ENCODE assay signal across 25 cellular contexts in the genomic region with DNA sequence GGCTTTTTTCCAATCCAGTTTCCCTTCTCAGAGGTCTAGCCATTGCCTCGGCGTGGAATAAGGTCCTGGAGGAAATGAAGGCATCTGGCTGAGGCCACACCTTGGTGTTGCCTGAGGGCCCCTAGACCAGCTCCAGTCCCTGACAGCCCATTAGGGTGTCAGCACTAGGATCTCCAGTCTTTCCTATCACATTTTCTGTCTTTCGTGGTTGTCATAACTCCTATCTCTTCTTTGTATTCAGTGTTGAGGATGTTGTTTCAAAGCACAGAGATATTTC.
DNase-seq lines count a peak whose midpoint lies in the region; FAIRE-seq and TF ChIP-seq lines count a peak whose summit lies in the region.
"Had no signal": no experiment of that assay in that cellular context is flagged by ENCODE, and none has a peak within 500 bp of the region (broad histone marks: within the 10 kb centered on the region; RNA-seq: fewer than 3 reads in every experiment).

No MANE protein-coding gene starts in this region.

- H3K4me2 ChIP-seq in SU-DHL-6 (ENCODE audit: low read depth, low read length, poor library complexity, severe bottlenecking) (no peak overlapping the region), keratinocyte (ENCODE audit: control insufficient read depth, extremely low read depth, insufficient read depth, low read depth, low read length) (no peak overlapping the region)

- H2AFZ ChIP-seq in SU-DHL-6 (ENCODE audit: low read depth, low read length, severe bottlenecking): peak overlapping the region; percentile 84
- peak overlapping the region; percentile 37 for H2AFZ ChIP-seq in keratinocyte (ENCODE audit: control insufficient read depth, low read length)

- dilution Hi-C loops in keratinocyte (cut with MboI; ENCODE audit: extremely low pct_ligation_motif_present, low sequenced_read_pairs): no loop called here

- H3K4me3 ChIP-seq in BE2C (ENCODE audit: low read depth, low read length) (peak overlapping the region; percentile 62), SU-DHL-6 (ENCODE audit: insufficient read depth, low read length, poor library complexity, severe bottlenecking) (no peak overlapping the region), keratinocyte (ENCODE audit: control insufficient read depth in 2 of 3, extremely low read depth in 1 of 3, insufficient read depth in 2 of 3, low read depth in 1 of 3, low read length in 3 of 3) (no peak overlapping the region)
- H3K4me3 ChIP-seq: coronary artery, pancreas, SJSA1, upper lobe of left lung had no signal

- no peak for FAIRE-seq in keratinocyte (lab: Jason Lieb, UNC)
- FAIRE-seq: astrocyte, pancreas had no signal

- no peaks in the 10 kb centered on the region for H3K27me3 ChIP-seq in BE2C
- no peaks in the 10 kb centered on the region for H3K27me3 ChIP-seq in SU-DHL-6 (ENCODE audit: low read length)
- no peaks in the 10 kb centered on the region for H3K27me3 ChIP-seq in keratinocyte (ENCODE audit: control insufficient read depth, extremely low read depth, insufficient read depth, low read length)
- H3K27me3 ChIP-seq: pancreas, SJSA1, upper lobe of left lung had no signal

- H3K79me2 ChIP-seq in SU-DHL-6 (ENCODE audit: insufficient read depth, low read length) (no peaks in the 10 kb centered on the region), keratinocyte (ENCODE audit: control insufficient read depth, insufficient read depth, low read length) (no peaks in the 10 kb centered on the region)

- H3K27ac ChIP-seq in SU-DHL-6 (ENCODE audit: low read depth, low read length): no peak overlapping the region
- no peak overlapping the region for H3K27ac ChIP-seq in keratinocyte (ENCODE audit: control insufficient read depth, insufficient read depth, low read length)
- H3K27ac ChIP-seq: coronary artery, pancreas, SJSA1, upper lobe of left lung had no signal

- no peaks in the 10 kb centered on the region for H4K20me1 ChIP-seq in SU-DHL-6 (ENCODE audit: low read depth, low read length)
- no peaks in the 10 kb centered on the region for H4K20me1 ChIP-seq in keratinocyte (ENCODE audit: control insufficient read depth, extremely low read depth, insufficient read depth, low read length)

- no peaks in the 10 kb centered on the region for H3K9me1 ChIP-seq in keratinocyte (ENCODE audit: control insufficient read depth, extremely low read depth, insufficient read depth, low read length)

- H3K4me1 ChIP-seq in BE2C (no peaks in the 10 kb centered on the region), keratinocyte (ENCODE audit: control insufficient read depth, extremely low read depth, insufficient read depth, low read length) (no peaks in the 10 kb centered on the region)
- H3K4me1 ChIP-seq: pancreas, SJSA1, upper lobe of left lung had no signal

- H3F3A ChIP-seq in SU-DHL-6 (ENCODE audit: insufficient read depth): no peaks in the 10 kb centered on the region

- H3K4me1 Mint-ChIP-seq in HFFc6 (ENCODE audit: low read depth): peaks cover 43% of the 10 kb centered on the region
- H3K4me1 Mint-ChIP-seq: memory B cell; nephron progenitor cell; stimulated activated naive B cell treated with anti-CD40 and anti-IgM and Interleukin-4, amounts not matched to agents 10 μg/mL and 1 μg/mL and 100 μg/mL, for 72 hours had no signal

- no peaks in the 10 kb centered on the region for H3K9me2 ChIP-seq in SU-DHL-6 (replicated peaks; ENCODE audit: insufficient read depth, low read length)

- in situ Hi-C loops in ACHN (cut with HindIII; ENCODE audit: low pct_ligation_motif_present, low pct_unique_long_range_greater_than_20kb, low sequenced_read_pairs): no loop called here

- H3K27me3 Mint-ChIP-seq in HFFc6 (ENCODE audit: insufficient read depth): no peaks in the 10 kb centered on the region
- H3K27me3 Mint-ChIP-seq: CD4-positive, alpha-beta T cell; memory B cell; stimulated activated naive B cell treated with anti-CD40 and anti-IgM and Interleukin-4, amounts not matched to agents 10 μg/mL and 1 μg/mL and 100 μg/mL, for 72 hours had no signal

- TF ChIP-seq CTCF in BE2C (IDR thresholded peaks at IDR 0.05; ENCODE audit: low read depth, low read length) (no peak), HFFc6 (IDR thresholded peaks at IDR 0.05) (no peak), SU-DHL-6 (IDR thresholded peaks at IDR 0.05; ENCODE audit: insufficient read depth, low read length, poor library complexity, severe bottlenecking) (no peak), keratinocyte (optimal IDR thresholded peaks at IDR 0.05 in 1 of 3, IDR thresholded peaks at IDR 0.05 in 1 of 3, conservative IDR thresholded peaks at IDR 0.05 in 1 of 3; ENCODE audit: extremely low read depth in 1 of 3, insufficient read depth in 2 of 3, low read length in 3 of 3) (no peak)

- peak overlapping the region; percentile 89 for H3K27ac Mint-ChIP-seq in HFFc6
- H3K27ac Mint-ChIP-seq: activated T-cell treated with anti-CD3 and anti-CD28 coated beads, Interleukin-2, amount 50 U/mL, for 72 hours; CD4-positive, alpha-beta T cell; memory B cell; nephron progenitor cell; stimulated activated naive B cell treated with anti-CD40 and anti-IgM and Interleukin-4, amounts not matched to agents 10 μg/mL and 1 μg/mL and 100 μg/mL, for 72 hours had no signal

- no peaks in the 10 kb centered on the region for H3K36me3 ChIP-seq in BE2C
- no peaks in the 10 kb centered on the region for H3K36me3 ChIP-seq in SU-DHL-6 (ENCODE audit: low read length)
- H3K36me3 ChIP-seq in keratinocyte (ENCODE audit: control insufficient read depth in 2 of 2, extremely low read depth in 1 of 2, insufficient read depth in 2 of 2, low read length in 2 of 2): no peaks in the 10 kb centered on the region
- H3K36me3 ChIP-seq: pancreas, SJSA1, upper lobe of left lung had no signal

- H3K9me3 ChIP-seq in BE2C (no peaks in the 10 kb centered on the region), SU-DHL-6 (ENCODE audit: insufficient read depth, low read length) (no peaks in the 10 kb centered on the region), keratinocyte (ENCODE audit: control insufficient read depth, low read depth, low read length) (no peaks in the 10 kb centered on the region)
- H3K9me3 ChIP-seq: pancreas, SJSA1, upper lobe of left lung had no signal

- peaks cover 8% of the 10 kb centered on the region; the same call in 1 of the 2 replicates for H3K36me3 Mint-ChIP-seq in HFFc6 (ENCODE audit: low read depth)
- H3K36me3 Mint-ChIP-seq: memory B cell; stimulated activated naive B cell treated with anti-CD40 and anti-IgM and Interleukin-4, amounts not matched to agents 10 μg/mL and 1 μg/mL and 100 μg/mL, for 72 hours had no signal

- peak overlapping the region; percentile 38 for H3K4me3 Mint-ChIP-seq in HFFc6
- H3K4me3 Mint-ChIP-seq: activated T-cell treated with anti-CD3 and anti-CD28 coated beads, Interleukin-2, amount 50 U/mL, for 72 hours; CD4-positive, alpha-beta T cell; memory B cell; nephron progenitor cell; stimulated activated naive B cell treated with anti-CD40 and anti-IgM and Interleukin-4, amounts not matched to agents 10 μg/mL and 1 μg/mL and 100 μg/mL, for 72 hours had no signal

- DNase-seq in BE2C (peak; percentile 35), HFFc6 (no peak), keratinocyte (ENCODE audit: low read depth, low spot score) (no peak), ACHN (no peak), HuH-7 (ENCODE audit: low spot score) (no peak), NCI-H2196 (lab: John Stamatoyannopoulos, UW; ENCODE audit: unreplicated experiment) (no peak)
- DNase-seq: activated CD4-positive, alpha-beta T cell treated with anti-CD3 and anti-CD28 coated beads, Interleukin-2, amount 50 U/mL, for 48 hours; activated CD4-positive, CD25-positive, alpha-beta regulatory T cell treated with anti-CD3 and anti-CD28 coated beads, Interleukin-2, amount 50 U/mL, for 72 hours; activated T-cell treated with anti-CD3 and anti-CD28 coated beads, Interleukin-2, amount 50 U/mL, for 72 hours; AML-193; CD4-positive, alpha-beta T cell; effector memory CD4-positive, alpha-beta T cell; NCI-H1048; NCI-H2029; NCI-H526 treated with DMSO at 0.1 percent for 48 hours; nephron progenitor cell; stimulated activated naive B cell treated with anti-CD40 and anti-IgM and Interleukin-4, amounts not matched to agents 10 μg/mL and 1 μg/mL and 100 μg/mL, for 72 hours; T-helper 1 cell had no signal

- H3K9ac ChIP-seq in SU-DHL-6 (ENCODE audit: low read length): no peak overlapping the region
- no peak overlapping the region for H3K9ac ChIP-seq in keratinocyte (ENCODE audit: control insufficient read depth, extremely low read depth, insufficient read depth, low read length)

- no peaks in the 10 kb centered on the region for H3K9me3 Mint-ChIP-seq in HFFc6
- H3K9me3 Mint-ChIP-seq: memory B cell; nephron progenitor cell; stimulated activated naive B cell treated with anti-CD40 and anti-IgM and Interleukin-4, amounts not matched to agents 10 μg/mL and 1 μg/mL and 100 μg/mL, for 72 hours had no signal
